In genomic region chr7:72829964-72830354, GRCh38 we compare ENCODE assay signal across 8 cellular contexts. TPM values are rescaled to one million over a fixed set of nuclear protein-coding genes. Genes with fewer than 3 reads are reported as not detected.
DNase-seq lines count a peak whose midpoint lies in the region; ATAC-seq and TF ChIP-seq lines count a peak whose summit lies in the region.
"Not testable (repeated sequence)": the region's sequence is repeated elsewhere in the genome, so short reads cannot be mapped to it uniquely, and the experiment has no call there.

No MANE protein-coding gene starts in this region.

- ATAC-seq in T-cell (replicated peaks in 1 of 4), result peak; percentile 44 to 52 (median 50)

- POLR2A ChIA-PET in T-cell (lab: Charles Lee), result not testable (repeated sequence)

- peak; percentile 52 for TF ChIP-seq CTCF in HFF-Myc (IDR thresholded peaks at IDR 0.05; ENCODE audit: low read depth, low read length, missing control alignments)
- TF ChIP-seq CTCF in neural cell (IDR thresholded peaks at IDR 0.05; ENCODE audit: poor library complexity, severe bottlenecking), result peak; percentile 80

- not testable (repeated sequence) for H3K9me2 ChIP-seq in neural cell (ENCODE audit: insufficient read depth, low read length)

- not testable (repeated sequence) for H3K9me3 ChIP-seq in adipocyte (ENCODE audit: control insufficient read depth, low read length); neural cell (ENCODE audit: low read length)

- not testable (repeated sequence) for H3K9me3 Mint-ChIP-seq in T-cell

- H3K4me1 Mint-ChIP-seq in T-cell, result peaks cover 37 to 42% (median 41%) of the 10 kb centered on the region in 3 donors

- not testable (repeated sequence) for H3F3A ChIP-seq in neural cell (ENCODE audit: insufficient read depth, low read length, poor library complexity, severe bottlenecking)

- H3K4me2 ChIP-seq in neural cell (ENCODE audit: low read length), result peak overlapping the region; percentile 9

- peak overlapping the region; percentile 85 for H3K27ac ChIP-seq in neural cell (ENCODE audit: low read length)

- H3K4me1 ChIP-seq in adipocyte (ENCODE audit: control insufficient read depth, insufficient read depth, low read length), result not testable (repeated sequence)

- peaks cover 16% of the 10 kb centered on the region for H3K36me3 Mint-ChIP-seq in T-cell

- H2AFZ ChIP-seq in neural cell (ENCODE audit: low read depth, low read length), result peak overlapping the region; percentile 9

- peak; percentile 57 for DNase-seq in GF-D8 (lab: John Stamatoyannopoulos, UW)
- DNase-seq in HFF-Myc (ENCODE audit: extremely low read depth, low read depth), result not testable (repeated sequence)
- peak; percentile 60 for DNase-seq in NCI-H1092 treated with DMSO at 0.1 percent for 48 hours (lab: John Stamatoyannopoulos, UW)
- peak in 32 of 34 experiments; percentile 32 to 72 (median 52) for DNase-seq in T-cell
- DNase-seq in adipocyte (ENCODE audit: low read depth), result peak; percentile 86
- peak; percentile 74 for DNase-seq in glomerular visceral epithelial cell (ENCODE audit: extremely low spot score)
- DNase-seq in superior temporal gyrus (ENCODE audit: extremely low spot score), result peak; percentile 75

- H3K9ac ChIP-seq in adipocyte (ENCODE audit: low read length) (peak overlapping the region; percentile 96), neural cell (ENCODE audit: low read length) (peak overlapping the region; percentile 77)

- H3K4me3 ChIP-seq in HFF-Myc (replicated peaks; ENCODE audit: low read depth, low read length) (peak overlapping the region; percentile 73), adipocyte (ENCODE audit: low read length) (peak overlapping the region; percentile 94), neural cell (ENCODE audit: low read length) (peak overlapping the region; percentile 70)

- H3K27me3 ChIP-seq in adipocyte (replicated peaks; ENCODE audit: control insufficient read depth, insufficient read depth, low read length); neural cell (ENCODE audit: insufficient read depth, low read depth, low read length): not testable (repeated sequence)

- peak overlapping the region; percentile 98 for H3K27ac Mint-ChIP-seq in T-cell

- CTCF ChIA-PET in T-cell (lab: Charles Lee), result interaction anchor here (0.5 to 0.6 kb wide), 2 partner anchors 426 to 461 kb away, joined by 4 to 6 read pairs; no protein-coding TSS in a partner anchor

- H3K4me3 Mint-ChIP-seq in T-cell, result peak overlapping the region; percentile 89 to 97 (median 95)

- H3K79me2 ChIP-seq in neural cell (replicated peaks; ENCODE audit: insufficient read depth, low read length), result peaks cover 12% of the 10 kb centered on the region

- peak; percentile 46 for TF ChIP-seq RAD21 in neural cell (conservative IDR thresholded peaks at IDR 0.05)

- not testable (repeated sequence) for TF ChIP-seq EP300 in neural cell (conservative IDR thresholded peaks at IDR 0.05; ENCODE audit: poor library complexity, severe bottlenecking)

- H4K20me1 ChIP-seq in neural cell (ENCODE audit: insufficient read depth), result not testable (repeated sequence)

- H3K36me3 ChIP-seq in adipocyte (ENCODE audit: control insufficient read depth, insufficient read depth, low read length, severe bottlenecking), result peaks cover 30% of the 10 kb centered on the region
- H3K36me3 ChIP-seq in neural cell (ENCODE audit: insufficient read depth, low read length), result not testable (repeated sequence)

- not testable (repeated sequence) for H3K27me3 Mint-ChIP-seq in T-cell

TF ChIP-seq in neural cell, 6 proteins besides CTCF, POLR2A, EP300 and RAD21:
- TF ChIP-seq SMC3 (conservative IDR thresholded peaks at IDR 0.05; ENCODE audit: poor library complexity), result peak; percentile 56

RNA-seq across cellular contexts. Expression of gene TYW1B, which starts 2.0 kb away (rescaled TPM):
- total RNA-seq in T-cell, result 1 to 10 TPM; 3.7 to 7.3 (median 5.7) TPM
- 0.97 and 1.5 TPM in 2 replicates for polyA plus RNA-seq in neural cell
- 2.7 and 3.9 TPM in 2 replicates for polyA minus RNA-seq in neural cell
